2 cellular contexts compared by ENCODE assay signal in the genomic region with DNA sequence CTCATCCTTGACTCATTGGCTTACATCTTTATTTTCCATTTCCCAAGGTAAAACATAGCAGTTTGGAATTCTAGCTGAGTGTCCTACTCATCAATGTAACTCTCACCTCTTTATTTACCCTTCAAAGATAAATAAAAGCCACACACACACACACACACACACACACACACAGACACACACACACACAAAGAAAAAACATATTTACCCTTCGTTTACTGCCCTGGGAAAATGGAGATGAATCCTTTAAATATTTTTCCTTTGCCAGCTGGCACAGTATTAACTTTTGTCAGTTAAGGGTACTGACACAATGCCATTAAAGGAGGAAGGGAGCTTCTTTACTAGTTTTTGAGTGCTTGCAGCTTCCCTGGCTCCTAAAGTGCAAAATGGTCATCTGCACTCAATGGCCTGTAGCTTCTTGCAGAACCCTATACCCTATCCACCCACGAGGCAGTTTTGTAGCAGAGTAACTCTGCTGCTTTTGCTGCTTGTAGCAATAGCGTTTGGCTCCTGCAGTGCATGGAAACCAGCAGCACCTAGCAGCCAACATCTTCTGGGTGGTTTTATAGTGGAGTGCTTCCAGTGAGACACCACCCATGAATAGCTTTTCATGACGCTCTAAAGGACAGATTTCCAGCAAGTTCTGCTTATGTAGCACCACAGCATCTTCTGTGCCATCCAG.
TF ChIP-seq lines count a peak whose summit lies in the region.

No MANE protein-coding gene starts in this region.

TF ChIP-seq in GM23338, 12 proteins besides CTCF, POLR2A, EP300 and RAD21 (continued from another document):
- TF ChIP-seq, protein P1, sequence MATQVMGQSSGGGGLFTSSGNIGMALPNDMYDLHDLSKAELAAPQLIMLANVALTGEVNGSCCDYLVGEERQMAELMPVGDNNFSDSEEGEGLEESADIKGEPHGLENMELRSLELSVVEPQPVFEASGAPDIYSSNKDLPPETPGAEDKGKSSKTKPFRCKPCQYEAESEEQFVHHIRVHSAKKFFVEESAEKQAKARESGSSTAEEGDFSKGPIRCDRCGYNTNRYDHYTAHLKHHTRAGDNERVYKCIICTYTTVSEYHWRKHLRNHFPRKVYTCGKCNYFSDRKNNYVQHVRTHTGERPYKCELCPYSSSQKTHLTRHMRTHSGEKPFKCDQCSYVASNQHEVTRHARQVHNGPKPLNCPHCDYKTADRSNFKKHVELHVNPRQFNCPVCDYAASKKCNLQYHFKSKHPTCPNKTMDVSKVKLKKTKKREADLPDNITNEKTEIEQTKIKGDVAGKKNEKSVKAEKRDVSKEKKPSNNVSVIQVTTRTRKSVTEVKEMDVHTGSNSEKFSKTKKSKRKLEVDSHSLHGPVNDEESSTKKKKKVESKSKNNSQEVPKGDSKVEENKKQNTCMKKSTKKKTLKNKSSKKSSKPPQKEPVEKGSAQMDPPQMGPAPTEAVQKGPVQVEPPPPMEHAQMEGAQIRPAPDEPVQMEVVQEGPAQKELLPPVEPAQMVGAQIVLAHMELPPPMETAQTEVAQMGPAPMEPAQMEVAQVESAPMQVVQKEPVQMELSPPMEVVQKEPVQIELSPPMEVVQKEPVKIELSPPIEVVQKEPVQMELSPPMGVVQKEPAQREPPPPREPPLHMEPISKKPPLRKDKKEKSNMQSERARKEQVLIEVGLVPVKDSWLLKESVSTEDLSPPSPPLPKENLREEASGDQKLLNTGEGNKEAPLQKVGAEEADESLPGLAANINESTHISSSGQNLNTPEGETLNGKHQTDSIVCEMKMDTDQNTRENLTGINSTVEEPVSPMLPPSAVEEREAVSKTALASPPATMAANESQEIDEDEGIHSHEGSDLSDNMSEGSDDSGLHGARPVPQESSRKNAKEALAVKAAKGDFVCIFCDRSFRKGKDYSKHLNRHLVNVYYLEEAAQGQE (IDR thresholded peaks at IDR 0.05; ENCODE audit: unreplicated experiment), result no peak
- TF ChIP-seq CREB1 (CRISPR knock-in tag; IDR thresholded peaks at IDR 0.05; ENCODE audit: low read depth) (no peak), JUNB (IDR thresholded peaks at IDR 0.05; ENCODE audit: unreplicated experiment) (no peak)

TF ChIP-seq in WTC11, 78 proteins besides CTCF, POLR2A, EP300 and RAD21 (continued from another document):
- TF ChIP-seq GTF2I (CRISPR knock-in tag; conservative IDR thresholded peaks at IDR 0.05) (no peak), ZNF263 (CRISPR knock-in tag; IDR thresholded peaks at IDR 0.05; ENCODE audit: low read depth) (no peak), FOXK1 (CRISPR knock-in tag; IDR thresholded peaks at IDR 0.05) (no peak), ZNF532 (CRISPR knock-in tag; IDR thresholded peaks at IDR 0.05; ENCODE audit: borderline replicate concordance) (no peak), ZNF396 (CRISPR knock-in tag; IDR thresholded peaks at IDR 0.05; ENCODE audit: borderline replicate concordance) (no peak), USF2 (CRISPR knock-in tag; IDR thresholded peaks at IDR 0.05) (no peak), ZBTB43 (CRISPR knock-in tag; IDR thresholded peaks at IDR 0.05) (no peak), NFYB (CRISPR knock-in tag; conservative IDR thresholded peaks at IDR 0.05; ENCODE audit: low read depth) (no peak), HMGA2 (CRISPR knock-in tag; IDR thresholded peaks at IDR 0.05) (no peak), PRRX2 (CRISPR knock-in tag; IDR thresholded peaks at IDR 0.05) (no peak)
- TF ChIP-seq, protein P2, sequence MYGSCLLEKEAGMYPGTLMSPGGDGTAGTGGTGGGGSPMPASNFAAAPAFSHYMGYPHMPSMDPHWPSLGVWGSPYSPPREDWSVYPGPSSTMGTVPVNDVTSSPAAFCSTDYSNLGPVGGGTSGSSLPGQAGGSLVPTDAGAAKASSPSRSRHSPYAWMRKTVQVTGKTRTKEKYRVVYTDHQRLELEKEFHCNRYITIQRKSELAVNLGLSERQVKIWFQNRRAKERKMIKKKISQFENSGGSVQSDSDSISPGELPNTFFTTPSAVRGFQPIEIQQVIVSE (CRISPR knock-in tag; IDR thresholded peaks at IDR 0.05; ENCODE audit: borderline replicate concordance), result no peak
